Comparison of ENCODE assay signal across 33 cellular contexts in the genomic region with DNA sequence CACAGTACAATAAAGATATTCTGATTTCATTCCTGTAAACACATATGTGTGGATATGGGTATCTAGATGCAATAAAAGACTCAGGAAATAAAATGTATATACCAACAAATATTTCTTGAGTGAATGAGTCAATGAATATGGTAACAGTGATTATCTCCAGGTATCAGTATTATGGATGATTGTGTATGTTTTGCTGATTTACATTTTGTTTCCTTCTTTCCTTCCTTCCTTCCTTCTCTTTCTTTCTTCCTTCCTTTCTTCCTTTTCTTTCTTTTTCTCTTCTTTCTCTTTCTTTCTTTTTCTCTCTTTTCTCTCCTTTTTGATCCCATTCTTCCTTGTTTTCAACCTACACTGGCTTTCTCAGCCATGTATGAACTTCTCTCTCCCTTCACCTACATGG.
DNase-seq lines count a peak whose midpoint lies in the region; ATAC-seq, FAIRE-seq and TF ChIP-seq lines count a peak whose summit lies in the region.
"Had no signal": no experiment of that assay in that cellular context is flagged by ENCODE, and none has a peak within 500 bp of the region (broad histone marks: within the 10 kb centered on the region; RNA-seq: fewer than 3 reads in every experiment).

No MANE protein-coding gene starts in this region.

- H3K9ac ChIP-seq in K562 (ENCODE audit: insufficient read depth in 1 of 2, low read depth in 2 of 2, low read length in 2 of 2) (no peak overlapping the region), mammary epithelial cell (ENCODE audit: insufficient read depth, low read length) (no peak overlapping the region)
- H3K9ac ChIP-seq: BLaER1; BLaER1 treated with 17β-estradiol and CSF1 and Interleukin-3, amounts not matched to agents 10 nM and 100 nM had no signal

- CTCF ChIA-PET in HEK293 (lab: Yijun Ruan, JAX) (no interaction called here), PC-9 (lab: Charles Lee) (no interaction called here), K562 (lab: Yijun Ruan, JAX; ENCODE audit: low intra/inter-chr PET ratio) (no interaction called here), mammary epithelial cell (lab: Charles Lee; ENCODE audit: low non-redundant PET) (no interaction called here)
- CTCF ChIA-PET in CD4-positive, alpha-beta memory T cell (lab: Charles Lee; ENCODE audit: partially characterized antibody): no interaction called here

- BruUV-seq in PC-9 (replicated peaks; lab: Mats Ljungman, UMichigan): no TSS peak
- BruUV-seq in K562 (replicated peaks; lab: Mats Ljungman, UMichigan): no TSS peak
- BruUV-seq in mammary epithelial cell (replicated peaks; lab: Mats Ljungman, UMichigan): no TSS peak

- FAIRE-seq in K562 (lab: Jason Lieb, UNC): no peak
- FAIRE-seq: A549, D721Med had no signal

- no peak for ATAC-seq in K562
- ATAC-seq: A549; CD8-positive, alpha-beta T cell had no signal

- peaks cover 11% of the 10 kb centered on the region; the same call in 1 of the 2 replicates for H3F3A ChIP-seq in PC-9 (ENCODE audit: insufficient read depth, low read depth)

- H3K36me3 ChIP-seq in HEK293 (ENCODE audit: control insufficient read depth in 2 of 2, insufficient read depth in 1 of 2, low read length in 2 of 2) (no peaks in the 10 kb centered on the region), PC-9 (ENCODE audit: low read depth) (no peaks in the 10 kb centered on the region), K562 (ENCODE audit: control insufficient read depth, insufficient read depth, low read length) (no peaks in the 10 kb centered on the region), mammary epithelial cell (ENCODE audit: insufficient read depth, low read length) (no peaks in the 10 kb centered on the region)
- no peaks in the 10 kb centered on the region for H3K36me3 ChIP-seq in CD4-positive, alpha-beta memory T cell (ENCODE audit: insufficient read depth, low read length)
- H3K36me3 ChIP-seq: BE2C; BLaER1; BLaER1 treated with 17β-estradiol and CSF1 and Interleukin-3, amounts not matched to agents 10 nM and 100 nM had no signal

- in situ Hi-C loops in K562 (cut with MboI) (no loop called here), mammary epithelial cell (cut with MboI; ENCODE audit: low sequenced_read_pairs in 2 of 2) (no loop called here)

- no peaks in the 10 kb centered on the region for H3K4me1 Mint-ChIP-seq in CD4-positive, alpha-beta memory T cell
- H3K4me1 Mint-ChIP-seq: B cell; CD4-positive, CD25-positive, alpha-beta regulatory T cell; CD8-positive, alpha-beta memory T cell had no signal

- H3K4me3 Mint-ChIP-seq in CD4-positive, alpha-beta memory T cell: no peak overlapping the region
- H3K4me3 Mint-ChIP-seq: B cell; CD14-positive monocyte; CD4-positive, alpha-beta T cell; CD4-positive, CD25-positive, alpha-beta regulatory T cell; CD8-positive, alpha-beta memory T cell; CD8-positive, alpha-beta T cell had no signal

- TF ChIP-seq CTCF in HEK293 (tag by site-specific recombination; IDR thresholded peaks at IDR 0.05) (no peak), PC-9 (conservative IDR thresholded peaks at IDR 0.05) (no peak), K562 (IDR thresholded peaks at IDR 0.05 in 2 of 3, conservative IDR thresholded peaks at IDR 0.05 in 1 of 3; ENCODE audit: insufficient read depth in 2 of 3, low read depth in 1 of 3, low read length in 3 of 3) (no peak), mammary epithelial cell (conservative IDR thresholded peaks at IDR 0.05 in 1 of 2, IDR thresholded peaks at IDR 0.05 in 1 of 2; ENCODE audit: extremely low read depth in 1 of 2, insufficient read depth in 1 of 2, low read depth in 1 of 2, low read length in 2 of 2) (no peak)

- TF ChIP-seq POLR2A in K562 (conservative IDR thresholded peaks at IDR 0.05): no peak

- H3K27ac Mint-ChIP-seq in CD4-positive, alpha-beta memory T cell: no peak overlapping the region
- H3K27ac Mint-ChIP-seq: B cell; CD14-positive monocyte; CD4-positive, alpha-beta T cell; CD4-positive, CD25-positive, alpha-beta regulatory T cell; CD8-positive, alpha-beta memory T cell; CD8-positive, alpha-beta T cell had no signal

- H3K4me3 ChIP-seq in HEK293 (ENCODE audit: low read depth, low read length) (no peak overlapping the region), PC-9 (no peak overlapping the region), K562 (no peak overlapping the region), mammary epithelial cell (replicated peaks in 1 of 3; ENCODE audit: insufficient read depth in 1 of 3, low read depth in 2 of 3, low read length in 3 of 3) (no peak overlapping the region)
- H3K4me3 ChIP-seq in CD4-positive, alpha-beta memory T cell (ENCODE audit: low read length in 2 of 2): no peak overlapping the region
- H3K4me3 ChIP-seq: A549; BLaER1; BLaER1 treated with 17β-estradiol and CSF1 and Interleukin-3, amounts not matched to agents 10 nM and 100 nM had no signal

- H3K9me1 ChIP-seq in K562 (ENCODE audit: control insufficient read depth, insufficient read depth, low read length): no peaks in the 10 kb centered on the region

- TF ChIP-seq EP300 in K562 (IDR thresholded peaks at IDR 0.05; ENCODE audit: low read length): no peak

- H3K36me3 Mint-ChIP-seq in CD4-positive, alpha-beta memory T cell: no peaks in the 10 kb centered on the region
- H3K36me3 Mint-ChIP-seq: CD14-positive monocyte; CD4-positive, CD25-positive, alpha-beta regulatory T cell; CD8-positive, alpha-beta T cell had no signal

- H3K4me1 ChIP-seq in HEK293 (ENCODE audit: control insufficient read depth, insufficient read depth, low read length) (no peaks in the 10 kb centered on the region), PC-9 (replicated peaks; ENCODE audit: insufficient read depth) (peaks cover 19% of the 10 kb centered on the region), K562 (replicated peaks in 1 of 2; ENCODE audit: control insufficient read depth in 2 of 2, insufficient read depth in 2 of 2, low read length in 2 of 2) (no peaks in the 10 kb centered on the region), mammary epithelial cell (ENCODE audit: insufficient read depth, low read length) (no peaks in the 10 kb centered on the region)
- no peaks in the 10 kb centered on the region for H3K4me1 ChIP-seq in CD4-positive, alpha-beta memory T cell (ENCODE audit: insufficient read depth, low read length)
- H3K4me1 ChIP-seq: A549; BE2C; BLaER1; BLaER1 treated with 17β-estradiol and CSF1 and Interleukin-3, amounts not matched to agents 10 nM and 100 nM had no signal

- POLR2A ChIA-PET in HEK293 (lab: Yijun Ruan, JAX) (no interaction called here), PC-9 (lab: Charles Lee; ENCODE audit: unreplicated experiment) (no interaction called here), K562 (lab: Yijun Ruan, JAX) (no interaction called here)
- POLR2A ChIA-PET in CD4-positive, alpha-beta memory T cell (lab: Charles Lee; ENCODE audit: partially characterized antibody): no interaction called here

- intact Hi-C loops in PC-9 (cut with micrococcal nuclease; ENCODE audit: unreplicated experiment) (no loop called here), K562 (cut with micrococcal nuclease) (no loop called here), mammary epithelial cell (cut with micrococcal nuclease) (no loop called here)
- intact Hi-C loops in CD4-positive, alpha-beta memory T cell (cut with micrococcal nuclease): no loop called here

- no peak for TF ChIP-seq RAD21 in K562 (CRISPR knock-in tag; conservative IDR thresholded peaks at IDR 0.05 in 1 of 2, IDR thresholded peaks at IDR 0.05 in 1 of 2)

- H3K4me2 ChIP-seq in PC-9 (0 out of 2 replicates have a peak overlapping the region, but pooled peaks have one; percentile 44), K562 (ENCODE audit: insufficient read depth, low read length) (no peak overlapping the region), mammary epithelial cell (ENCODE audit: insufficient read depth, low read depth, low read length) (no peak overlapping the region)
- H3K4me2 ChIP-seq: A549; BLaER1; BLaER1 treated with 17β-estradiol and CSF1 and Interleukin-3, amounts not matched to agents 10 nM and 100 nM had no signal

- H4K20me1 ChIP-seq in PC-9 (ENCODE audit: insufficient read depth) (no peaks in the 10 kb centered on the region), K562 (replicated peaks; ENCODE audit: control insufficient read depth, insufficient read depth, low read length) (no peaks in the 10 kb centered on the region), mammary epithelial cell (ENCODE audit: insufficient read depth, low read length) (no peaks in the 10 kb centered on the region)
- H4K20me1 ChIP-seq: BLaER1; BLaER1 treated with 17β-estradiol and CSF1 and Interleukin-3, amounts not matched to agents 10 nM and 100 nM had no signal

- H3K79me2 ChIP-seq in PC-9 (ENCODE audit: low read depth): no peaks in the 10 kb centered on the region
- H3K79me2 ChIP-seq in K562 (ENCODE audit: control insufficient read depth, insufficient read depth, low read length): no peaks in the 10 kb centered on the region
- H3K79me2 ChIP-seq in mammary epithelial cell (ENCODE audit: insufficient read depth, low read length): no peaks in the 10 kb centered on the region

- dilution Hi-C loops in mammary epithelial cell (cut with HindIII; ENCODE audit: low sequenced_read_pairs): no loop called here

- H3K27me3 Mint-ChIP-seq in CD4-positive, alpha-beta memory T cell: peaks cover 11 to 16% of the 10 kb centered on the region in 2 donors

- H3K9me2 ChIP-seq in PC-9 (ENCODE audit: insufficient read depth): no peaks in the 10 kb centered on the region

- H3K27me3 ChIP-seq in PC-9 (ENCODE audit: insufficient read depth, low read depth) (no peaks in the 10 kb centered on the region), K562 (ENCODE audit: control insufficient read depth in 2 of 2, insufficient read depth in 2 of 2, low read length in 2 of 2) (peaks cover 0 to 4% of the 10 kb centered on the region in 2 experiments; a peak in 1 of 5 replicates), mammary epithelial cell (ENCODE audit: insufficient read depth, low read length) (no peaks in the 10 kb centered on the region)
- no peaks in the 10 kb centered on the region for H3K27me3 ChIP-seq in CD4-positive, alpha-beta memory T cell (ENCODE audit: insufficient read depth, low read length)
- H3K27me3 ChIP-seq: BLaER1; BLaER1 treated with 17β-estradiol and CSF1 and Interleukin-3, amounts not matched to agents 10 nM and 100 nM had no signal

- H3K27ac ChIP-seq in HEK293 (ENCODE audit: extremely low read depth, low read depth, low read length) (no peak overlapping the region), PC-9 (no peak overlapping the region), K562 (ENCODE audit: extremely low read depth, low read depth, low read length) (no peak overlapping the region), mammary epithelial cell (ENCODE audit: insufficient read depth, low read depth, low read length) (no peak overlapping the region)
- no peak overlapping the region for H3K27ac ChIP-seq in CD4-positive, alpha-beta memory T cell (ENCODE audit: low read depth, low read length)
- H3K27ac ChIP-seq: 22Rv1; A549; BLaER1; BLaER1 treated with 17β-estradiol and CSF1 and Interleukin-3, amounts not matched to agents 10 nM and 100 nM; C4-2B had no signal

- DNase-seq in PC-9: no peak
- DNase-seq in K562 (ENCODE audit: extremely low read depth in 1 of 4, low spot score in 3 of 4): no peak
- DNase-seq in epidermal melanocyte (ENCODE audit: insufficient read length, low spot score): no peak
- DNase-seq in CD4-positive, alpha-beta memory T cell: no peak
- no peak for DNase-seq in mammary epithelial cell
- DNase-seq: 8988T; ACHN; AML-193; BE2C; C1 segment of cervical spinal cord; Caco-2; Calu3; CD4-positive, alpha-beta T cell; CD4-positive, CD25-positive, alpha-beta regulatory T cell; CD8-positive, alpha-beta memory T cell; CD8-positive, alpha-beta T cell; COR-L47; DMS 273 treated with DMSO at 0.1 percent for 48 hours; DMS153; DMS53; DMS79; DMS79 treated with DMSO at 0.1 percent for 48 hours; DND-41; EL had no signal

- H3K9me3 Mint-ChIP-seq in CD4-positive, alpha-beta memory T cell: no peaks in the 10 kb centered on the region
- H3K9me3 Mint-ChIP-seq: CD4-positive, alpha-beta T cell; CD8-positive, alpha-beta T cell had no signal

- H2AFZ ChIP-seq in PC-9 (no peak overlapping the region), K562 (ENCODE audit: low read depth, low read length) (no peak overlapping the region), mammary epithelial cell (ENCODE audit: low read depth, low read length) (no peak overlapping the region)

- H3K9me3 ChIP-seq in HEK293 (ENCODE audit: control insufficient read depth, insufficient read depth, low read depth, low read length) (no peaks in the 10 kb centered on the region), PC-9 (ENCODE audit: insufficient read depth, low read depth) (no peaks in the 10 kb centered on the region), K562 (replicated peaks; ENCODE audit: control insufficient read depth, insufficient read depth, low read depth, low read length) (no peaks in the 10 kb centered on the region), mammary epithelial cell (replicated peaks; ENCODE audit: insufficient read depth, low read length) (no peaks in the 10 kb centered on the region)
- no peaks in the 10 kb centered on the region for H3K9me3 ChIP-seq in CD4-positive, alpha-beta memory T cell (ENCODE audit: control insufficient read depth in 1 of 2, low read length in 2 of 2)
- H3K9me3 ChIP-seq: A549; BE2C; BLaER1; BLaER1 treated with 17β-estradiol and CSF1 and Interleukin-3, amounts not matched to agents 10 nM and 100 nM; Caco-2 had no signal
